In genomic region chr1:36055706-36056105, GRCh38 we compare ENCODE assay signal across 22 cellular contexts.
"Had no signal": no experiment of that assay in that cellular context is flagged by ENCODE, and none has a peak within 500 bp of the region (broad histone marks: within the 10 kb centered on the region; RNA-seq: fewer than 3 reads in every experiment).

No MANE protein-coding gene starts in this region.

- H3K27me3 ChIP-seq: testis, upper lobe of left lung had no signal

- H3K4me1 ChIP-seq: lower lobe of right lung, testis, upper lobe of left lung had no signal

- DNase-seq: activated CD4-positive, alpha-beta T cell treated with anti-CD3 and anti-CD28 coated beads for 1 hour; activated CD4-positive, alpha-beta T cell treated with anti-CD3 and anti-CD28 coated beads, Interleukin-2, amount 50 U/mL, for 48 hours; activated gamma-delta T cell; cerebellar nuclear complex; cortex of kidney; erythroblast; foreskin melanocyte; hypothalamus; lower lobe of right lung; midbrain; occipital lobe; posterior cingulate gyrus; stimulated activated CD4-positive, alpha-beta T cell treated with anti-CD3 and anti-CD28 coated beads, Interleukin-4, amount 100 ng/mL, for 1 hour; T-helper 2 cell; testis; upper lobe of left lung; WERI-Rb-1 had no signal

- H3K27ac ChIP-seq: lower lobe of right lung, testis, upper lobe of left lung, WERI-Rb-1 had no signal

- H3K4me3 ChIP-seq: lower lobe of right lung, testis, upper lobe of left lung had no signal

- H3K9me3 ChIP-seq: lower lobe of right lung, testis, upper lobe of left lung had no signal

- ATAC-seq: stimulated activated effector memory CD8-positive, alpha-beta T cell treated with anti-CD3 and anti-CD28 coated beads, Interleukin-12 subunit alpha, Interleukin-12 subunit beta, amount 100 ng/mL, for 72 hours had no signal

- FAIRE-seq: astrocyte, bronchial epithelial cell, endometrium, keratinocyte had no signal
